ENCODE assay signal across 8 cellular contexts in the genomic region with DNA sequence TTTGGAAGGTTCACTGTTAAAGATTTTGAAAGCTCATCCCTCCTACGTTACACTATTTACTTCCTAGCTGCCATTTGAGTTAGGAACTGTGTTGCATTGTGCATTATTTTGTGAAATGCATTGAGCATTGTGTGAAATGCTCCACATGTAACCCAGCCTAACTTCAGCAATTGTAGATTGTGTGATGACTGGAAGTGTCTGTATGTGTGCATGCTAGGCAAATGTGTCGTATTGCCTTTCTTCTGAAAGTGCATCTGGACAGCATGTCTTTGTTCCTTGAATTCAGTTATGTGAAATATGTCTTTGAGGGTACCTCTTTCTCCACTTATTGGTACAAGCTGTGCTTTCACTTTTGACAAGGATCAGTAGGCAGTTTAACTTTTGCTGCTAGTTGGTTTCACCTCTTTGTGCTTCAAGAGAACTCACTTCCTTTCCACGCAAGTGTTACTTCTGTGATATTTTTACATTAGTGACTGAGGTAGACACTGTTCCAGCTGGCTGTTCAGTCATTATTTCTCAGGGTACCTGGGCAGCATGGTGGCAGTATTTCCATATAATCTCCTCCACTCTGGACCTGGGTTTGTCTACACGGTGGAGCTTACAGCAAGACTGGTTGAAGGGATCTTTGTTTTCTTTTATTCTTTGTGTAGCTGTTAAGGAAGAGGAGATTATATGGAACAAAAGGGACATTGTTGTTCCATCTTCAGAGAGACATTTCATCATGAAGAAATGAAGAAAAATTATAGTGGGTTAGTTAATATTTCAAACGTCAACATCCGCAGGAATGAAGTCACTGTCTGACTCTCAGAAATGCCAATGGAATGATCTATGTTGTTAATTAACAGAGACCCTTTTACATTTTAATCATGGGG.
A peak's percentile ranks its signal among the peaks of the same experiment; 100 is the strongest.
DNase-seq lines count a peak whose midpoint lies in the region; ATAC-seq and TF ChIP-seq lines count a peak whose summit lies in the region.

No MANE protein-coding gene starts in this region.

- H3K4me1 Mint-ChIP-seq in activated CD4-positive, alpha-beta T cell treated with anti-CD3 and anti-CD28 coated beads for 36 hours = peaks cover 17% of the 10 kb centered on the region
- H3K4me1 Mint-ChIP-seq in stimulated activated naive B cell treated with anti-CD40 and anti-IgM and Interleukin-4, amounts not matched to agents 10 μg/mL and 1 μg/mL and 100 μg/mL, for 72 hours = peaks cover 7 to 9% of the 10 kb centered on the region in 2 donors

- H3K9me3 Mint-ChIP-seq in activated CD4-positive, alpha-beta T cell treated with anti-CD3 and anti-CD28 coated beads for 36 hours (ENCODE audit: low read depth) = no peaks in the 10 kb centered on the region
- no peaks in the 10 kb centered on the region for H3K9me3 Mint-ChIP-seq in stimulated activated naive B cell treated with anti-CD40 and anti-IgM and Interleukin-4, amounts not matched to agents 10 μg/mL and 1 μg/mL and 100 μg/mL, for 72 hours

- 69% methylated on average over 6 of the region's 6 CpGs for WGBS in testis, 2 donors

- H3K4me3 ChIP-seq in testis = no peak overlapping the region
- H3K4me3 ChIP-seq in vagina = no peak overlapping the region
- no peak overlapping the region for H3K4me3 ChIP-seq in Karpas-422 (ENCODE audit: low read length)

- CTCF ChIA-PET in activated CD4-positive, alpha-beta T cell treated with anti-CD3 and anti-CD28 coated beads for 36 hours (lab: Charles Lee) = interaction anchor here (0.9 to 2.7 kb wide), 4 partner anchors 11 to 179 kb away, joined by 3 to 7 read pairs (median 4); no protein-coding TSS in a partner anchor

- H3K9me3 ChIP-seq in testis (no peaks in the 10 kb centered on the region), vagina (no peaks in the 10 kb centered on the region), Karpas-422 (ENCODE audit: low read length) (no peaks in the 10 kb centered on the region)

- no peaks in the 10 kb centered on the region for H3K27me3 Mint-ChIP-seq in activated CD4-positive, alpha-beta T cell treated with anti-CD3 and anti-CD28 coated beads for 36 hours
- H3K27me3 Mint-ChIP-seq in stimulated activated naive B cell treated with anti-CD40 and anti-IgM and Interleukin-4, amounts not matched to agents 10 μg/mL and 1 μg/mL and 100 μg/mL, for 72 hours = no peaks in the 10 kb centered on the region

- H3K27ac ChIP-seq in testis (peak overlapping the region in 1 of 2 donors; percentile 5), vagina (no peak overlapping the region), Karpas-422 (ENCODE audit: low read length) (no peak overlapping the region)

- H3K27me3 ChIP-seq in testis = no peaks in the 10 kb centered on the region
- H3K27me3 ChIP-seq in vagina = no peaks in the 10 kb centered on the region
- H3K27me3 ChIP-seq in Karpas-422 (ENCODE audit: low read length) = no peaks in the 10 kb centered on the region

- POLR2A ChIA-PET in activated CD4-positive, alpha-beta T cell treated with anti-CD3 and anti-CD28 coated beads for 36 hours (lab: Charles Lee) = no interaction called here

- H2AFZ ChIP-seq in Karpas-422 (ENCODE audit: low read length) = no peak overlapping the region

- ATAC-seq in activated CD4-positive, alpha-beta T cell treated with anti-CD3 and anti-CD28 coated beads for 36 hours = peak; percentile 92
- peak; percentile 94 for ATAC-seq in HG02642 (IDR thresholded peaks at IDR 0.05; ENCODE audit: poor library complexity, unreplicated experiment)
- peak; percentile 49 to 64 for ATAC-seq in stimulated activated naive B cell treated with anti-CD40 and anti-IgM and Interleukin-4, amounts not matched to agents 10 μg/mL and 1 μg/mL and 100 μg/mL, for 72 hours (replicated peaks)

- intact Hi-C loops in activated CD4-positive, alpha-beta T cell treated with anti-CD3 and anti-CD28 coated beads for 36 hours (cut with DNase I, micrococcal nuclease) = no loop called here
- intact Hi-C loops in testis (cut with DNase I; ENCODE audit: low total_unique reads) = no loop called here
- intact Hi-C loops in vagina (cut with DNase I) = no loop called here

- TF ChIP-seq CTCF in testis (IDR thresholded peaks at IDR 0.05) (no peak), vagina (IDR thresholded peaks at IDR 0.05) (no peak)

- peak overlapping the region; percentile 78 for H3K27ac Mint-ChIP-seq in activated CD4-positive, alpha-beta T cell treated with anti-CD3 and anti-CD28 coated beads for 36 hours
- peak overlapping the region; percentile 70 for H3K27ac Mint-ChIP-seq in stimulated activated naive B cell treated with anti-CD40 and anti-IgM and Interleukin-4, amounts not matched to agents 10 μg/mL and 1 μg/mL and 100 μg/mL, for 72 hours

- H3K4me1 ChIP-seq in testis = no peaks in the 10 kb centered on the region
- H3K4me1 ChIP-seq in vagina = peaks cover 8% of the 10 kb centered on the region
- no peaks in the 10 kb centered on the region for H3K4me1 ChIP-seq in Karpas-422 (ENCODE audit: low read length)

- no peak overlapping the region for H3K9ac ChIP-seq in Karpas-422 (ENCODE audit: low read length)

- no peaks in the 10 kb centered on the region for H3K79me2 ChIP-seq in Karpas-422 (ENCODE audit: low read length)

- no peak overlapping the region for H3K4me2 ChIP-seq in Karpas-422 (ENCODE audit: low read depth, low read length, poor library complexity, severe bottlenecking)

- H3K36me3 Mint-ChIP-seq in activated CD4-positive, alpha-beta T cell treated with anti-CD3 and anti-CD28 coated beads for 36 hours (ENCODE audit: low read depth) = peaks cover 50% of the 10 kb centered on the region
- peaks cover 19 to 39% of the 10 kb centered on the region in 2 donors for H3K36me3 Mint-ChIP-seq in stimulated activated naive B cell treated with anti-CD40 and anti-IgM and Interleukin-4, amounts not matched to agents 10 μg/mL and 1 μg/mL and 100 μg/mL, for 72 hours

- H3K36me3 ChIP-seq in testis (ENCODE audit: low read depth, missing control alignments) = peaks cover 3% of the 10 kb centered on the region
- H3K36me3 ChIP-seq in vagina = peaks cover 0 to 65% of the 10 kb centered on the region in 2 donors
- no peaks in the 10 kb centered on the region for H3K36me3 ChIP-seq in Karpas-422 (ENCODE audit: insufficient read depth, low read length)

- in situ Hi-C loops in SK-MEL-5 (cut with HindIII; ENCODE audit: low pct_unique_long_range_greater_than_20kb, low sequenced_read_pairs) = no loop called here

- no peak for TF ChIP-seq POLR2A in testis (IDR thresholded peaks at IDR 0.05)
- no peak for TF ChIP-seq POLR2A in vagina (IDR thresholded peaks at IDR 0.05)

- peak overlapping the region; percentile 40 for H3K4me3 Mint-ChIP-seq in activated CD4-positive, alpha-beta T cell treated with anti-CD3 and anti-CD28 coated beads for 36 hours
- H3K4me3 Mint-ChIP-seq in stimulated activated naive B cell treated with anti-CD40 and anti-IgM and Interleukin-4, amounts not matched to agents 10 μg/mL and 1 μg/mL and 100 μg/mL, for 72 hours = peak overlapping the region; percentile 35 to 43

- H4K20me1 ChIP-seq in Karpas-422 (ENCODE audit: insufficient read depth, low read depth, low read length) = no peaks in the 10 kb centered on the region

- no peaks in the 10 kb centered on the region for H3K9me2 ChIP-seq in Karpas-422 (replicated peaks; ENCODE audit: insufficient read depth, low read length)

- DNase-seq in activated CD4-positive, alpha-beta T cell treated with anti-CD3 and anti-CD28 coated beads for 36 hours = no peak
- no peak for DNase-seq in activated CD4-positive, alpha-beta T cell treated with anti-CD3 and anti-CD28 coated beads, Interleukin-2, amount 50 U/mL, for 48 hours
- DNase-seq in SK-MEL-5 (ENCODE audit: low read depth, low spot score) = peak; percentile 91
- no peak for DNase-seq in stimulated activated naive B cell treated with anti-CD40 and anti-IgM and Interleukin-4, amounts not matched to agents 10 μg/mL and 1 μg/mL and 100 μg/mL, for 72 hours
- no peak for DNase-seq in testis
- DNase-seq in vagina (ENCODE audit: extremely low spot score in 2 of 2) = no peak
- DNase-seq in Karpas-422 = no peak
